Comparison of ENCODE assay signal across 1 cellular context in genomic region chr7:32587431-32587948, GRCh38.
A peak's percentile ranks its signal among the peaks of the same experiment; 100 is the strongest.
TF ChIP-seq lines count a peak whose summit lies in the region.

No MANE protein-coding gene starts in this region.

TF ChIP-seq in HepG2, 621 proteins besides CTCF, POLR2A, EP300 and RAD21 (continued from another document and continues in another):
- TF ChIP-seq, protein P1, sequence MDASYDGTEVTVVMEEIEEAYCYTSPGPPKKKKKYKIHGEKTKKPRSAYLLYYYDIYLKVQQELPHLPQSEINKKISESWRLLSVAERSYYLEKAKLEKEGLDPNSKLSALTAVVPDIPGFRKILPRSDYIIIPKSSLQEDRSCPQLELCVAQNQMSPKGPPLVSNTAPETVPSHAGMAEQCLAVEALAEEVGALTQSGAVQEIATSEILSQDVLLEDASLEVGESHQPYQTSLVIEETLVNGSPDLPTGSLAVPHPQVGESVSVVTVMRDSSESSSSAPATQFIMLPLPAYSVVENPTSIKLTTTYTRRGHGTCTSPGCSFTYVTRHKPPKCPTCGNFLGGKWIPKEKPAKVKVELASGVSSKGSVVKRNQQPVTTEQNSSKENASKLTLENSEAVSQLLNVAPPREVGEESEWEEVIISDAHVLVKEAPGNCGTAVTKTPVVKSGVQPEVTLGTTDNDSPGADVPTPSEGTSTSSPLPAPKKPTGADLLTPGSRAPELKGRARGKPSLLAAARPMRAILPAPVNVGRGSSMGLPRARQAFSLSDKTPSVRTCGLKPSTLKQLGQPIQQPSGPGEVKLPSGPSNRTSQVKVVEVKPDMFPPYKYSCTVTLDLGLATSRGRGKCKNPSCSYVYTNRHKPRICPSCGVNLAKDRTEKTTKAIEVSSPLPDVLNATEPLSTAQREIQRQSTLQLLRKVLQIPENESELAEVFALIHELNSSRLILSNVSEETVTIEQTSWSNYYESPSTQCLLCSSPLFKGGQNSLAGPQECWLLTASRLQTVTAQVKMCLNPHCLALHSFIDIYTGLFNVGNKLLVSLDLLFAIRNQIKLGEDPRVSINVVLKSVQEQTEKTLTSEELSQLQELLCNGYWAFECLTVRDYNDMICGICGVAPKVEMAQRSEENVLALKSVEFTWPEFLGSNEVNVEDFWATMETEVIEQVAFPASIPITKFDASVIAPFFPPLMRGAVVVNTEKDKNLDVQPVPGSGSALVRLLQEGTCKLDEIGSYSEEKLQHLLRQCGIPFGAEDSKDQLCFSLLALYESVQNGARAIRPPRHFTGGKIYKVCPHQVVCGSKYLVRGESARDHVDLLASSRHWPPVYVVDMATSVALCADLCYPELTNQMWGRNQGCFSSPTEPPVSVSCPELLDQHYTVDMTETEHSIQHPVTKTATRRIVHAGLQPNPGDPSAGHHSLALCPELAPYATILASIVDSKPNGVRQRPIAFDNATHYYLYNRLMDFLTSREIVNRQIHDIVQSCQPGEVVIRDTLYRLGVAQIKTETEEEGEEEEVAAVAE (CRISPR knock-in tag; IDR thresholded peaks at IDR 0.05; ENCODE audit: borderline replicate concordance) = no peak
- TF ChIP-seq ZBTB39 (CRISPR knock-in tag; IDR thresholded peaks at IDR 0.05) (no peak), IKZF1 (IDR thresholded peaks at IDR 0.05) (no peak), FOXO1 (CRISPR knock-in tag; IDR thresholded peaks at IDR 0.05) (peak; percentile 19; the same call in 1 of the 2 replicates), ZFYVE20 (CRISPR knock-in tag; IDR thresholded peaks at IDR 0.05; ENCODE audit: borderline replicate concordance, low read depth) (no peak), ZNF136 (CRISPR knock-in tag; IDR thresholded peaks at IDR 0.05; ENCODE audit: low read depth) (no peak), RBAK (CRISPR knock-in tag; IDR thresholded peaks at IDR 0.05) (no peak), MED1 (CRISPR knock-in tag; IDR thresholded peaks at IDR 0.05) (peak; percentile 80), FOXA1 (IDR thresholded peaks at IDR 0.05) (peak; percentile 65), FOXA1 (CRISPR knock-in tag; IDR thresholded peaks at IDR 0.05) (peak; percentile 66), NFIC (IDR thresholded peaks at IDR 0.05; ENCODE audit: low read length) (peak; percentile 63; the same call in 1 of the 2 replicates), KMT2B (CRISPR knock-in tag; IDR thresholded peaks at IDR 0.05) (no peak), ZNF30 (CRISPR knock-in tag; IDR thresholded peaks at IDR 0.05) (no peak), HNRNPUL1 (IDR thresholded peaks at IDR 0.05; ENCODE audit: low read depth, low read length) (no peak), PPARG (CRISPR knock-in tag; conservative IDR thresholded peaks at IDR 0.05) (peak; percentile 34; the same call in 1 of the 2 replicates), ZNF7 (CRISPR knock-in tag; IDR thresholded peaks at IDR 0.05) (no peak), KAT8 (CRISPR knock-in tag; IDR thresholded peaks at IDR 0.05) (no peak), TFE3 (CRISPR knock-in tag; IDR thresholded peaks at IDR 0.05) (peak; percentile 70; the same call in 1 of the 2 replicates), DNMT3B (CRISPR knock-in tag; conservative IDR thresholded peaks at IDR 0.05) (0 out of 2 replicates have a peak, but pooled peaks have one; percentile 67), MAZ (IDR thresholded peaks at IDR 0.05; ENCODE audit: borderline replicate concordance, low read depth, low read length) (no peak), MAZ (CRISPR knock-in tag; IDR thresholded peaks at IDR 0.05; ENCODE audit: low read depth) (no peak), HNF4A (CRISPR knock-in tag; IDR thresholded peaks at IDR 0.05) (peak; percentile 33; the same call in 1 of the 2 replicates), CAMTA2 (CRISPR knock-in tag; IDR thresholded peaks at IDR 0.05; ENCODE audit: borderline replicate concordance) (no peak), CBX5 (CRISPR knock-in tag; IDR thresholded peaks at IDR 0.05; ENCODE audit: borderline replicate concordance) (no peak)
- TF ChIP-seq, protein P2, sequence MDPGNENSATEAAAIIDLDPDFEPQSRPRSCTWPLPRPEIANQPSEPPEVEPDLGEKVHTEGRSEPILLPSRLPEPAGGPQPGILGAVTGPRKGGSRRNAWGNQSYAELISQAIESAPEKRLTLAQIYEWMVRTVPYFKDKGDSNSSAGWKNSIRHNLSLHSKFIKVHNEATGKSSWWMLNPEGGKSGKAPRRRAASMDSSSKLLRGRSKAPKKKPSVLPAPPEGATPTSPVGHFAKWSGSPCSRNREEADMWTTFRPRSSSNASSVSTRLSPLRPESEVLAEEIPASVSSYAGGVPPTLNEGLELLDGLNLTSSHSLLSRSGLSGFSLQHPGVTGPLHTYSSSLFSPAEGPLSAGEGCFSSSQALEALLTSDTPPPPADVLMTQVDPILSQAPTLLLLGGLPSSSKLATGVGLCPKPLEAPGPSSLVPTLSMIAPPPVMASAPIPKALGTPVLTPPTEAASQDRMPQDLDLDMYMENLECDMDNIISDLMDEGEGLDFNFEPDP (CRISPR knock-in tag; conservative IDR thresholded peaks at IDR 0.05) = no peak
- TF ChIP-seq, protein P3, sequence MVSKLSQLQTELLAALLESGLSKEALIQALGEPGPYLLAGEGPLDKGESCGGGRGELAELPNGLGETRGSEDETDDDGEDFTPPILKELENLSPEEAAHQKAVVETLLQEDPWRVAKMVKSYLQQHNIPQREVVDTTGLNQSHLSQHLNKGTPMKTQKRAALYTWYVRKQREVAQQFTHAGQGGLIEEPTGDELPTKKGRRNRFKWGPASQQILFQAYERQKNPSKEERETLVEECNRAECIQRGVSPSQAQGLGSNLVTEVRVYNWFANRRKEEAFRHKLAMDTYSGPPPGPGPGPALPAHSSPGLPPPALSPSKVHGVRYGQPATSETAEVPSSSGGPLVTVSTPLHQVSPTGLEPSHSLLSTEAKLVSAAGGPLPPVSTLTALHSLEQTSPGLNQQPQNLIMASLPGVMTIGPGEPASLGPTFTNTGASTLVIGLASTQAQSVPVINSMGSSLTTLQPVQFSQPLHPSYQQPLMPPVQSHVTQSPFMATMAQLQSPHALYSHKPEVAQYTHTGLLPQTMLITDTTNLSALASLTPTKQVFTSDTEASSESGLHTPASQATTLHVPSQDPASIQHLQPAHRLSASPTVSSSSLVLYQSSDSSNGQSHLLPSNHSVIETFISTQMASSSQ (IDR thresholded peaks at IDR 0.05; ENCODE audit: low read depth) = no peak
- TF ChIP-seq, protein P3 (CRISPR knock-in tag; IDR thresholded peaks at IDR 0.05; ENCODE audit: borderline replicate concordance) = 0 out of 2 replicates have a peak, but pooled peaks have one; percentile 21
- TF ChIP-seq, protein P4, sequence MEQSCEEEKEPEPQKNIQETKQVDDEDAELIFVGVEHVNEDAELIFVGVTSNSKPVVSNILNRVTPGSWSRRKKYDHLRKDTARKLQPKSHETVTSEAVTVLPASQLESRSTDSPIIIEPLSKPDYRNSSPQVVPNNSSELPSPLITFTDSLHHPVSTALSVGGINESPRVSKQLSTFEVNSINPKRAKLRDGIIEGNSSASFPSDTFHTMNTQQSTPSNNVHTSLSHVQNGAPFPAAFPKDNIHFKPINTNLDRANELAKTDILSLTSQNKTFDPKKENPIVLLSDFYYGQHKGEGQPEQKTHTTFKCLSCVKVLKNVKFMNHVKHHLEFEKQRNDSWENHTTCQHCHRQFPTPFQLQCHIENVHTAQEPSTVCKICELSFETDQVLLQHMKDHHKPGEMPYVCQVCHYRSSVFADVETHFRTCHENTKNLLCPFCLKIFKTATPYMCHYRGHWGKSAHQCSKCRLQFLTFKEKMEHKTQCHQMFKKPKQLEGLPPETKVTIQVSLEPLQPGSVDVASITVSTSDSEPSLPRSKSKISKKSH (CRISPR knock-in tag; IDR thresholded peaks at IDR 0.05; ENCODE audit: borderline replicate concordance) = no peak
- TF ChIP-seq, protein P5, sequence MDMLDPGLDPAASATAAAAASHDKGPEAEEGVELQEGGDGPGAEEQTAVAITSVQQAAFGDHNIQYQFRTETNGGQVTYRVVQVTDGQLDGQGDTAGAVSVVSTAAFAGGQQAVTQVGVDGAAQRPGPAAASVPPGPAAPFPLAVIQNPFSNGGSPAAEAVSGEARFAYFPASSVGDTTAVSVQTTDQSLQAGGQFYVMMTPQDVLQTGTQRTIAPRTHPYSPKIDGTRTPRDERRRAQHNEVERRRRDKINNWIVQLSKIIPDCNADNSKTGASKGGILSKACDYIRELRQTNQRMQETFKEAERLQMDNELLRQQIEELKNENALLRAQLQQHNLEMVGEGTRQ (IDR thresholded peaks at IDR 0.05; ENCODE audit: low read depth, low read length) = no peak
- TF ChIP-seq, protein P5 (CRISPR knock-in tag; IDR thresholded peaks at IDR 0.05; ENCODE audit: borderline replicate concordance) = no peak
- TF ChIP-seq, protein P6, sequence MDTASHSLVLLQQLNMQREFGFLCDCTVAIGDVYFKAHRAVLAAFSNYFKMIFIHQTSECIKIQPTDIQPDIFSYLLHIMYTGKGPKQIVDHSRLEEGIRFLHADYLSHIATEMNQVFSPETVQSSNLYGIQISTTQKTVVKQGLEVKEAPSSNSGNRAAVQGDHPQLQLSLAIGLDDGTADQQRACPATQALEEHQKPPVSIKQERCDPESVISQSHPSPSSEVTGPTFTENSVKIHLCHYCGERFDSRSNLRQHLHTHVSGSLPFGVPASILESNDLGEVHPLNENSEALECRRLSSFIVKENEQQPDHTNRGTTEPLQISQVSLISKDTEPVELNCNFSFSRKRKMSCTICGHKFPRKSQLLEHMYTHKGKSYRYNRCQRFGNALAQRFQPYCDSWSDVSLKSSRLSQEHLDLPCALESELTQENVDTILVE (CRISPR knock-in tag; IDR thresholded peaks at IDR 0.05) = 0 out of 2 replicates have a peak, but pooled peaks have one; percentile 16
- TF ChIP-seq, protein P7, sequence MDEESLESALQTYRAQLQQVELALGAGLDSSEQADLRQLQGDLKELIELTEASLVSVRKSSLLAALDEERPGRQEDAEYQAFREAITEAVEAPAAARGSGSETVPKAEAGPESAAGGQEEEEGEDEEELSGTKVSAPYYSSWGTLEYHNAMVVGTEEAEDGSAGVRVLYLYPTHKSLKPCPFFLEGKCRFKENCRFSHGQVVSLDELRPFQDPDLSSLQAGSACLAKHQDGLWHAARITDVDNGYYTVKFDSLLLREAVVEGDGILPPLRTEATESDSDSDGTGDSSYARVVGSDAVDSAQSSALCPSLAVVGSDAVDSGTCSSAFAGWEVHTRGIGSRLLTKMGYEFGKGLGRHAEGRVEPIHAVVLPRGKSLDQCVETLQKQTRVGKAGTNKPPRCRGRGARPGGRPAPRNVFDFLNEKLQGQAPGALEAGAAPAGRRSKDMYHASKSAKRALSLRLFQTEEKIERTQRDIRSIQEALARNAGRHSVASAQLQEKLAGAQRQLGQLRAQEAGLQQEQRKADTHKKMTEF (CRISPR knock-in tag; IDR thresholded peaks at IDR 0.05) = 0 out of 2 replicates have a peak, but pooled peaks have one; percentile 28
